8 cellular contexts compared by ENCODE assay signal in genomic region chr5:177929618-177930017, GRCh38.
DNase-seq lines count a peak whose midpoint lies in the region; ATAC-seq, FAIRE-seq and TF ChIP-seq lines count a peak whose summit lies in the region.
"Not testable (repeated sequence)": the region's sequence is repeated elsewhere in the genome, so short reads cannot be mapped to it uniquely, and the experiment has no call there.

No MANE protein-coding gene starts in this region.

- intact Hi-C loops in body of pancreas (cut with DNase I); esophagus muscularis mucosa (cut with DNase I); right lobe of liver (cut with DNase I); pancreas (cut with DNase I): not testable (repeated sequence)

- TF ChIP-seq RAD21 in liver (IDR thresholded peaks at IDR 0.05) = not testable (repeated sequence)

- no CpG with 5 or more reads among the region's 9 CpGs for WGBS in body of pancreas, 2 donors
- WGBS in esophagus muscularis mucosa = 71% methylated on average over 7 of the region's 9 CpGs
- WGBS in liver = 58% methylated on average over 5 of the region's 9 CpGs
- WGBS in right lobe of liver (ENCODE audit: insufficient coverage, low coverage, low lambda C conversion rate, missing lambda C conversion rate) = 30% methylated on average over 4 of the region's 9 CpGs
- 55 to 62% methylated on average over 5 of the region's 9 CpGs for WGBS in pancreas, 2 donors

- not testable (repeated sequence) for H3K27me3 ChIP-seq in H7 (ENCODE audit: control insufficient read depth, insufficient read depth, low read length); body of pancreas; esophagus muscularis mucosa; liver (ENCODE audit: control insufficient read depth in 4 of 4, insufficient read depth in 4 of 4, low read length in 3 of 4); right lobe of liver; pancreas

- not testable (repeated sequence) for H3K9ac ChIP-seq in liver (ENCODE audit: low read depth in 1 of 2, low read length in 2 of 2)

- FAIRE-seq in islet of Langerhans (lab: Jason Lieb, UNC) = peak; percentile 87
- FAIRE-seq in pancreas (lab: Jason Lieb, UNC) = not testable (repeated sequence)

- DNase-seq in H7 (peak; percentile 6), esophagus muscularis mucosa (ENCODE audit: extremely low spot score) (peak; percentile 29)
- DNase-seq in body of pancreas; left lobe of liver (ENCODE audit: low spot score); right lobe of liver; pancreas: not testable (repeated sequence)

- TF ChIP-seq POLR2A in body of pancreas (IDR thresholded peaks at IDR 0.05); esophagus muscularis mucosa (IDR thresholded peaks at IDR 0.05; ENCODE audit: low read depth); right lobe of liver (IDR thresholded peaks at IDR 0.05): not testable (repeated sequence)

- not testable (repeated sequence) for H3K4me1 ChIP-seq in body of pancreas; esophagus muscularis mucosa; liver (ENCODE audit: control insufficient read depth in 4 of 4, insufficient read depth in 4 of 4, low read length in 3 of 4); right lobe of liver; pancreas

- ATAC-seq in body of pancreas (peak; percentile 46), left lobe of liver (peak; percentile 61), right lobe of liver (peak; percentile 62 to 70 (median 67)), pancreas (peak; percentile 36 to 68 (median 51))

- not testable (repeated sequence) for H3K36me3 ChIP-seq in H7 (replicated peaks; ENCODE audit: control insufficient read depth, insufficient read depth, low read length); body of pancreas (replicated peaks in 1 of 2; ENCODE audit: insufficient read depth in 1 of 2, low read depth in 2 of 2); esophagus muscularis mucosa; liver (ENCODE audit: control insufficient read depth in 4 of 4, insufficient read depth in 3 of 4, low read depth in 1 of 4, low read length in 3 of 4); right lobe of liver; pancreas

- TF ChIP-seq EP300 in esophagus muscularis mucosa (IDR thresholded peaks at IDR 0.05) = not testable (repeated sequence)

- not testable (repeated sequence) for H3K9me3 ChIP-seq in body of pancreas; esophagus muscularis mucosa; liver (ENCODE audit: control insufficient read depth in 4 of 4, low read length in 3 of 4); right lobe of liver; pancreas

- H3K27ac ChIP-seq in body of pancreas; esophagus muscularis mucosa (replicated peaks in 1 of 4); pancreas: not testable (repeated sequence)
- H3K27ac ChIP-seq in liver (ENCODE audit: low read depth in 1 of 2, low read length in 2 of 2) (peak overlapping the region; percentile 63 to 73), right lobe of liver (peak overlapping the region in 1 of 3 donors; percentile 70)

- not testable (repeated sequence) for TF ChIP-seq CTCF in body of pancreas (IDR thresholded peaks at IDR 0.05); esophagus muscularis mucosa (IDR thresholded peaks at IDR 0.05); liver (IDR thresholded peaks at IDR 0.05; ENCODE audit: low read depth, low read length, missing input control); right lobe of liver (IDR thresholded peaks at IDR 0.05); pancreas (IDR thresholded peaks at IDR 0.05)

- H3K4me3 ChIP-seq in H7 (ENCODE audit: insufficient read depth, low read depth, low read length); body of pancreas; esophagus muscularis mucosa; liver (ENCODE audit: low read depth in 1 of 3, low read length in 3 of 3); right lobe of liver; pancreas: not testable (repeated sequence)

TF ChIP-seq in liver, 16 proteins besides CTCF, POLR2A, EP300 and RAD21:
- TF ChIP-seq HNF4A (conservative IDR thresholded peaks at IDR 0.05) (peak in 1 of 2 donors; percentile 44), SP1 (IDR thresholded peaks at IDR 0.05) (peak; percentile 37)
TF ChIP-seq in liver: peak in this region for 2; not testable (repeated sequence) for 14.
